In the genomic region with DNA sequence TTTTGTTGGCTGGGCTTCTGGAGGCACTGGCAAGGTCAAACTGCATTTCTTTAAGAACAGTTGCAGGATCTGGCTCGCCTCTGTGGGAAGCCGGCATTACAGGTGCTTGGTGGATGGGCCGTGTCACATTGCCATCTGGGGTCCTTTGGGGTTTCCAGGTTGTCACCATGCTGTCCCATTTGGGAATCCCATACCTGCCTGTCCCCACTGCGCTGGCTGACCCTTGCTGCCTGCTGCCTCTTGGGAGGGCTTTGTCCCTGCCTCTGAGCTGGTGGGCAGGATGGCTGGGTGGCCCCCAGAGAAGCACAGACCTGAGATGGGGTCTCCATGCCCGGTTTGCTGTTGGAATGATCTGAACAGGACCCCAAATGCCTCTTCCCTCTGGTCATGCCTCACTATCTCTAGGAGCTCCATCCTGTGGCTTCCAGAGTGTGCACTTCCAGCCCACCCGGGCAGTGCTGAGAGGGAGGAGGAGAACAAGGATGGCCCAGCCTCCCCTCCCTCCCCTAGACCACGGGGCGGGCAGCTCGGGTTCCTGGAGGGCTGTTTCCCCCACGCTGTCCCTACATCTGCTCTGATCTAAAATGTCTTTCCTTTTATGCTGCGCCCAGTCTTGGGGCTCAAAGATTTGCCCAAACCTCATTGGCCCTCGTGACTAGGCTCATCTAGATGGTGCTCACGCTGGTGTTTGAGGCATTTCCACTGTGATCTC, we compare ENCODE assay signal across 33 cellular contexts. TPM values are rescaled to one million over a fixed set of nuclear protein-coding genes. Genes with fewer than 3 reads are reported as not detected.
DNase-seq lines count a peak whose midpoint lies in the region; ATAC-seq and TF ChIP-seq lines count a peak whose summit lies in the region.
"Had no signal": no experiment of that assay in that cellular context is flagged by ENCODE, and none has a peak within 500 bp of the region (broad histone marks: within the 10 kb centered on the region; RNA-seq: fewer than 3 reads in every experiment).

No MANE protein-coding gene starts in this region.

- H3K27ac ChIP-seq in lower lobe of right lung = no peak overlapping the region
- H3K27ac ChIP-seq: C4-2B, colonic mucosa, HL-60, KMS-11, psoas muscle, VCaP had no signal

- peaks cover 15 to 35% of the 10 kb centered on the region in 2 donors for H3K4me1 Mint-ChIP-seq in natural killer cell
- H3K4me1 Mint-ChIP-seq in natural killer cell treated with Interleukin-12 subunit alpha and Interleukin-12 subunit beta and Interleukin-15 and Interleukin-18, amount 100 ng/mL, for 72 hours (ENCODE audit: low read depth in 2 of 2) = peaks cover 6 to 11% of the 10 kb centered on the region in 2 donors
- peaks cover 17% of the 10 kb centered on the region for H3K4me1 Mint-ChIP-seq in central memory CD8-positive, alpha-beta T cell
- H3K4me1 Mint-ChIP-seq: activated T-helper 17 cell treated with anti-CD3 and anti-CD28 coated beads, Interleukin-2, amount 50 U/mL, for 72 hours had no signal

- no peaks in the 10 kb centered on the region for H3K4me1 ChIP-seq in lower lobe of right lung
- H3K4me1 ChIP-seq: Caco-2, colonic mucosa, psoas muscle had no signal

- no peak for TF ChIP-seq CTCF in natural killer cell (IDR thresholded peaks at IDR 0.05)
- TF ChIP-seq CTCF in lower lobe of right lung (IDR thresholded peaks at IDR 0.05) = no peak

- H3K9me3 Mint-ChIP-seq in natural killer cell = no peaks in the 10 kb centered on the region
- H3K9me3 Mint-ChIP-seq in natural killer cell treated with Interleukin-12 subunit alpha and Interleukin-12 subunit beta and Interleukin-15 and Interleukin-18, amount 100 ng/mL, for 72 hours = no peaks in the 10 kb centered on the region
- no peaks in the 10 kb centered on the region for H3K9me3 Mint-ChIP-seq in central memory CD8-positive, alpha-beta T cell
- H3K9me3 Mint-ChIP-seq: activated naive CD8-positive, alpha-beta T cell treated with anti-CD3 and anti-CD28 coated beads for 36 hours; activated T-helper 17 cell treated with anti-CD3 and anti-CD28 coated beads, Interleukin-2, amount 50 U/mL, for 72 hours; stimulated activated memory B cell treated with anti-CD40 and anti-IgM and Interleukin-4, amounts not matched to agents 10 μg/mL and 1 μg/mL and 100 μg/mL, for 72 hours had no signal

- DNase-seq in natural killer cell (peak; percentile 13), lower lobe of right lung (peak; percentile 20), ureter (ENCODE audit: low spot score) (peak; percentile 39), HUDEP-2 (lab: John Stamatoyannopoulos, UW; ENCODE audit: unreplicated experiment in 76 of 76) (no peak), NCI-H226 (no peak)
- DNase-seq in natural killer cell treated with Interleukin-12 subunit alpha and Interleukin-12 subunit beta and Interleukin-15 and Interleukin-18, amount 100 ng/mL, for 72 hours (ENCODE audit: low spot score) = no peak
- DNase-seq in central memory CD8-positive, alpha-beta T cell (ENCODE audit: low spot score in 2 of 2) = no peak
- DNase-seq: activated CD4-positive, alpha-beta T cell treated with anti-CD3 and anti-CD28 coated beads, Interleukin-2, amount 50 U/mL, for 1 hour; activated naive CD8-positive, alpha-beta T cell treated with anti-CD3 and anti-CD28 coated beads for 36 hours; anterior cingulate cortex; Caco-2; colonic mucosa; DMS53; effector memory CD4-positive, alpha-beta T cell; HCEC 1CT; hippocampal formation; mesendoderm; NCI-H1436; NCI-H2081 treated with DMSO at 0.1 percent for 48 hours; psoas muscle; SHP77 treated with DMSO at 0.1 percent for 48 hours; SW 1271; T-helper 9 cell; trophoblast cell had no signal

- ATAC-seq in natural killer cell (no peak), lower lobe of right lung (no peak)
- ATAC-seq in natural killer cell treated with Interleukin-12 subunit alpha and Interleukin-12 subunit beta and Interleukin-15 and Interleukin-18, amount 100 ng/mL, for 72 hours = no peak
- no peak for ATAC-seq in central memory CD8-positive, alpha-beta T cell (replicated peaks; ENCODE audit: extremely low read depth, poor library complexity, severe bottlenecking)
- ATAC-seq: activated T-helper 17 cell treated with anti-CD3 and anti-CD28 coated beads, Interleukin-2, amount 50 U/mL, for 72 hours; psoas muscle; stimulated activated memory B cell treated with anti-CD40 and anti-IgM and Interleukin-4, amounts not matched to agents 10 μg/mL and 1 μg/mL and 100 μg/mL, for 72 hours had no signal

- no peak overlapping the region for H3K4me3 Mint-ChIP-seq in natural killer cell
- H3K4me3 Mint-ChIP-seq in natural killer cell treated with Interleukin-12 subunit alpha and Interleukin-12 subunit beta and Interleukin-15 and Interleukin-18, amount 100 ng/mL, for 72 hours = no peak overlapping the region
- no peak overlapping the region for H3K4me3 Mint-ChIP-seq in central memory CD8-positive, alpha-beta T cell
- H3K4me3 Mint-ChIP-seq: activated naive CD8-positive, alpha-beta T cell treated with anti-CD3 and anti-CD28 coated beads for 36 hours; activated T-helper 17 cell treated with anti-CD3 and anti-CD28 coated beads, Interleukin-2, amount 50 U/mL, for 72 hours; stimulated activated memory B cell treated with anti-CD40 and anti-IgM and Interleukin-4, amounts not matched to agents 10 μg/mL and 1 μg/mL and 100 μg/mL, for 72 hours had no signal

- peak overlapping the region; percentile 24 to 50 for H3K27ac Mint-ChIP-seq in natural killer cell
- H3K27ac Mint-ChIP-seq in natural killer cell treated with Interleukin-12 subunit alpha and Interleukin-12 subunit beta and Interleukin-15 and Interleukin-18, amount 100 ng/mL, for 72 hours = no peak overlapping the region
- H3K27ac Mint-ChIP-seq in central memory CD8-positive, alpha-beta T cell (ENCODE audit: low read depth) = peak overlapping the region; percentile 32
- H3K27ac Mint-ChIP-seq: activated naive CD8-positive, alpha-beta T cell treated with anti-CD3 and anti-CD28 coated beads for 36 hours; activated T-helper 17 cell treated with anti-CD3 and anti-CD28 coated beads, Interleukin-2, amount 50 U/mL, for 72 hours; stimulated activated memory B cell treated with anti-CD40 and anti-IgM and Interleukin-4, amounts not matched to agents 10 μg/mL and 1 μg/mL and 100 μg/mL, for 72 hours had no signal

- H3K27me3 Mint-ChIP-seq in natural killer cell (ENCODE audit: low read depth in 2 of 2) = no peaks in the 10 kb centered on the region
- no peaks in the 10 kb centered on the region for H3K27me3 Mint-ChIP-seq in natural killer cell treated with Interleukin-12 subunit alpha and Interleukin-12 subunit beta and Interleukin-15 and Interleukin-18, amount 100 ng/mL, for 72 hours
- no peaks in the 10 kb centered on the region for H3K27me3 Mint-ChIP-seq in central memory CD8-positive, alpha-beta T cell
- H3K27me3 Mint-ChIP-seq: activated T-helper 17 cell treated with anti-CD3 and anti-CD28 coated beads, Interleukin-2, amount 50 U/mL, for 72 hours had no signal

- H3K36me3 ChIP-seq in lower lobe of right lung = no peaks in the 10 kb centered on the region
- H3K36me3 ChIP-seq: colonic mucosa had no signal

- H3K27me3 ChIP-seq in lower lobe of right lung (ENCODE audit: low read depth) = peaks cover 5% of the 10 kb centered on the region
- H3K27me3 ChIP-seq: colonic mucosa had no signal

- intact Hi-C loops in natural killer cell (cut with micrococcal nuclease) = no loop called here
- intact Hi-C loops in lower lobe of right lung (cut with DNase I) = no loop called here

- H3K9me3 ChIP-seq in lower lobe of right lung = no peaks in the 10 kb centered on the region
- H3K9me3 ChIP-seq: Caco-2, colonic mucosa, psoas muscle had no signal

- no peak overlapping the region for H3K4me3 ChIP-seq in lower lobe of right lung
- H3K4me3 ChIP-seq: colonic mucosa, psoas muscle had no signal

- peaks cover under 1% of the 10 kb centered on the region for H3K36me3 Mint-ChIP-seq in natural killer cell
- no peaks in the 10 kb centered on the region for H3K36me3 Mint-ChIP-seq in natural killer cell treated with Interleukin-12 subunit alpha and Interleukin-12 subunit beta and Interleukin-15 and Interleukin-18, amount 100 ng/mL, for 72 hours
- H3K36me3 Mint-ChIP-seq in central memory CD8-positive, alpha-beta T cell (ENCODE audit: insufficient read depth) = peaks cover 31% of the 10 kb centered on the region
- H3K36me3 Mint-ChIP-seq: activated naive CD8-positive, alpha-beta T cell treated with anti-CD3 and anti-CD28 coated beads for 36 hours had no signal

RNA-seq across cellular contexts. Expression of gene OR1D5, which starts 28.0 kb away (rescaled TPM):
- total RNA-seq in natural killer cell = not detected
- not detected for total RNA-seq in natural killer cell treated with Interleukin-12 subunit alpha and Interleukin-12 subunit beta and Interleukin-15 and Interleukin-18, amount 100 ng/mL, for 72 hours
- total RNA-seq in lower lobe of right lung = not detected
- total RNA-seq in ureter = not detected
- total RNA-seq: activated naive CD8-positive, alpha-beta T cell treated with anti-CD3 and anti-CD28 coated beads for 36 hours; activated T-helper 17 cell treated with anti-CD3 and anti-CD28 coated beads, Interleukin-2, amount 50 U/mL, for 72 hours; bronchial epithelial cell; Caco-2; colonic mucosa; epithelial cell of proximal tubule; psoas muscle; subcutaneous adipose tissue had no signal

Comparison
In these comparisons a context has a peak if more than half of its experiments do, and no peak if none do; other contexts are left out.
1. DNase-seq: peak in natural killer cell (single experiment), lower lobe of right lung (single experiment) and ureter (single experiment); none in natural killer cell treated with Interleukin-12 subunit alpha and Interleukin-12 subunit beta and Interleukin-15 and Interleukin-18, amount 100 ng/mL, for 72 hours (single experiment), central memory CD8-positive, alpha-beta T cell (0 of 2), HUDEP-2 (0 of 76) and NCI-H226 (single experiment).
2. H3K27ac Mint-ChIP-seq: peak in natural killer cell (2 of 2) and central memory CD8-positive, alpha-beta T cell (single experiment); none in natural killer cell treated with Interleukin-12 subunit alpha and Interleukin-12 subunit beta and Interleukin-15 and Interleukin-18, amount 100 ng/mL, for 72 hours (0 of 2).